ENCODE assay signal across 22 cellular contexts in genomic region chr16:66810391-66810790, GRCh38. TPM values are rescaled to one million over a fixed set of nuclear protein-coding genes. Genes with fewer than 3 reads are reported as not detected.
"Had no signal": no experiment of that assay in that cellular context is flagged by ENCODE, and none has a peak within 500 bp of the region (broad histone marks: within the 10 kb centered on the region; RNA-seq: fewer than 3 reads in every experiment).

No MANE protein-coding gene starts in this region.

- H2AFZ ChIP-seq: hepatocyte had no signal

- FAIRE-seq: endothelial cell of umbilical vein, TTC549 had no signal

- H3K27me3 ChIP-seq: ascending aorta, hepatocyte, sigmoid colon, testis, upper lobe of left lung had no signal

- H3K4me3 ChIP-seq: ascending aorta, hepatocyte, lung, sigmoid colon, testis, upper lobe of left lung had no signal

- ATAC-seq: activated CD8-positive, alpha-beta T cell treated with anti-CD3 and anti-CD28 coated beads for 36 hours; stimulated activated memory B cell treated with anti-CD40 and anti-IgM and Interleukin-4, amounts not matched to agents 10 μg/mL and 1 μg/mL and 100 μg/mL, for 72 hours had no signal

- H3K4me1 ChIP-seq: ascending aorta, sigmoid colon, testis, upper lobe of left lung had no signal

- H3K79me2 ChIP-seq: hepatocyte had no signal

- H3K27ac ChIP-seq: ascending aorta, hepatocyte, sigmoid colon, testis, upper lobe of left lung had no signal

- H3K4me2 ChIP-seq: hepatocyte had no signal

- H3K9me3 ChIP-seq: ascending aorta, sigmoid colon, testis, upper lobe of left lung had no signal

- DNase-seq: activated CD4-positive, alpha-beta T cell treated with anti-CD3 and anti-CD28 coated beads for 48 hours; activated CD8-positive, alpha-beta T cell treated with anti-CD3 and anti-CD28 coated beads for 36 hours; activated naive CD4-positive, alpha-beta T cell treated with anti-CD3 and anti-CD28 coated beads for 36 hours; activated T-cell treated with anti-CD3 and anti-CD28 coated beads, Interleukin-2, amount 50 U/mL, for 1 hour; effector CD4-positive, alpha-beta T cell; foreskin fibroblast; left cardiac atrium; midbrain; nephron progenitor cell; nucleus accumbens; sigmoid colon; stimulated activated CD4-positive, alpha-beta T cell treated with anti-CD3 and anti-CD28 coated beads, Interleukin-4, amount 100 ng/mL, for 24 hours; testis; upper lobe of left lung had no signal

RNA-seq across cellular contexts. Expression of gene TERB1, which starts 9.0 kb away (rescaled TPM):
- total RNA-seq: activated naive CD4-positive, alpha-beta T cell treated with anti-CD3 and anti-CD28 coated beads for 36 hours; ascending aorta; cerebellum; endothelial cell of umbilical vein; left cardiac atrium; lung; myocyte had no signal
- polyA plus RNA-seq: endothelial cell of umbilical vein, hepatocyte, lung had no signal

RNA-seq across cellular contexts. Expression of gene CA7, which starts 33.8 kb away (rescaled TPM):
- total RNA-seq: activated naive CD4-positive, alpha-beta T cell treated with anti-CD3 and anti-CD28 coated beads for 36 hours; ascending aorta; cerebellum; endothelial cell of umbilical vein; left cardiac atrium; lung; upper lobe of left lung had no signal
- polyA plus RNA-seq: endothelial cell of umbilical vein, lung had no signal
